Comparison of ENCODE assay signal across 27 cellular contexts in genomic region chr12:115232455-115233156, GRCh38.
A peak's percentile ranks its signal among the peaks of the same experiment; 100 is the strongest.
DNase-seq lines count a peak whose midpoint lies in the region; ATAC-seq and TF ChIP-seq lines count a peak whose summit lies in the region.
"Had no signal": no experiment of that assay in that cellular context is flagged by ENCODE, and none has a peak within 500 bp of the region (broad histone marks: within the 10 kb centered on the region; RNA-seq: fewer than 3 reads in every experiment).

No MANE protein-coding gene starts in this region.

- H3K9me3 ChIP-seq in AG04450 (ENCODE audit: control insufficient read depth, insufficient read depth, low read length) (no peaks in the 10 kb centered on the region), HEK293 (ENCODE audit: control insufficient read depth, insufficient read depth, low read depth, low read length) (no peaks in the 10 kb centered on the region)
- H3K9me3 ChIP-seq: body of pancreas, colonic mucosa, MG63 had no signal

- H3K27ac ChIP-seq in AG04450 (ENCODE audit: low read depth, low read length) (no peak overlapping the region), HEK293 (ENCODE audit: extremely low read depth, low read depth, low read length) (no peak overlapping the region), substantia nigra (ENCODE audit: low read depth, low read length, poor library complexity, severe bottlenecking) (no peak overlapping the region)
- H3K27ac ChIP-seq: body of pancreas, C4-2B, colonic mucosa had no signal

- DNase-seq in AG04450 (ENCODE audit: low read depth, low spot score) (peak; percentile 51), astrocyte of the spinal cord (ENCODE audit: low read depth, low spot score) (peak; percentile 56), glomerular visceral epithelial cell (ENCODE audit: extremely low spot score) (peak; percentile 53), mesothelial cell of epicardium (ENCODE audit: low spot score in 2 of 2, unreplicated experiment in 2 of 2) (no peak), NK-92 (lab: John Stamatoyannopoulos, UW; ENCODE audit: unreplicated experiment) (no peak), substantia nigra (lab: John Stamatoyannopoulos, UW) (no peak)
- DNase-seq: 8988T; activated CD4-positive, alpha-beta T cell treated with anti-CD3 and anti-CD28 coated beads, Interleukin-2, amount 10 ng/mL, durations not matched to agents 24 days and 14 days; activated naive CD8-positive, alpha-beta T cell treated with anti-CD3 and anti-CD28 coated beads for 36 hours; body of pancreas; colonic mucosa; foreskin melanocyte; GF-D8; hypothalamus; kidney; mammary epithelial cell; MG63; naive B cell; NCI-H146; NCI-H526 treated with DMSO at 0.1 percent for 48 hours; right cardiac atrium; Right ventricle myocardium superior had no signal

- H3K27me3 ChIP-seq in AG04450 (ENCODE audit: control insufficient read depth, insufficient read depth, low read length): no peaks in the 10 kb centered on the region
- H3K27me3 ChIP-seq: body of pancreas, colonic mucosa, MG63 had no signal

- no peaks in the 10 kb centered on the region for H3K4me1 ChIP-seq in HEK293 (ENCODE audit: control insufficient read depth, insufficient read depth, low read length)
- H3K4me1 ChIP-seq: body of pancreas, colonic mucosa had no signal

- TF ChIP-seq CTCF in AG04450 (IDR thresholded peaks at IDR 0.05; ENCODE audit: low read depth, low read length) (no peak), HEK293 (tag by site-specific recombination; IDR thresholded peaks at IDR 0.05) (no peak), astrocyte of the spinal cord (IDR thresholded peaks at IDR 0.05; ENCODE audit: low read depth, low read length) (no peak), mesothelial cell of epicardium (IDR thresholded peaks at IDR 0.05; ENCODE audit: unreplicated experiment) (no peak)

- H3K36me3 Mint-ChIP-seq in mesothelial cell of epicardium: no peaks in the 10 kb centered on the region
- H3K36me3 Mint-ChIP-seq: activated naive CD8-positive, alpha-beta T cell treated with anti-CD3 and anti-CD28 coated beads for 36 hours; naive B cell had no signal

- H3K36me3 ChIP-seq in HEK293 (ENCODE audit: control insufficient read depth in 2 of 2, insufficient read depth in 1 of 2, low read length in 2 of 2): no peaks in the 10 kb centered on the region
- H3K36me3 ChIP-seq: colonic mucosa, MG63 had no signal

- no peak for ATAC-seq in HG02571 (IDR thresholded peaks at IDR 0.05; ENCODE audit: unreplicated experiment)
- ATAC-seq: body of pancreas, right cardiac atrium had no signal

- H3K4me3 Mint-ChIP-seq in mesothelial cell of epicardium: no peak overlapping the region
- H3K4me3 Mint-ChIP-seq: activated CD4-positive, alpha-beta T cell treated with anti-CD3 and anti-CD28 coated beads, Interleukin-2, amount 10 ng/mL, durations not matched to agents 24 days and 14 days; activated naive CD8-positive, alpha-beta T cell treated with anti-CD3 and anti-CD28 coated beads for 36 hours; naive B cell; T-helper 1 cell treated with Interleukin-12 subunit alpha and Interleukin-12 subunit beta and Interleukin-4 antibody, amounts not matched to agents 30 μg/mL and 1 μg/mL, for 36 hours had no signal

- no peaks in the 10 kb centered on the region for H3K9me3 Mint-ChIP-seq in mesothelial cell of epicardium
- H3K9me3 Mint-ChIP-seq: activated CD4-positive, alpha-beta T cell treated with anti-CD3 and anti-CD28 coated beads, Interleukin-2, amount 10 ng/mL, durations not matched to agents 24 days and 14 days; activated T-helper 2 cell treated with anti-CD3 and anti-CD28 coated beads, Interferon-gamma antibody, Interleukin-2, Interleukin-4, amounts not matched to agents 10 μg/mL and 5 μg/mL and 100 μg/mL, durations not matched to agents 14 hours and 24 hours and 36 hours; T-helper 1 cell treated with Interleukin-12 subunit alpha and Interleukin-12 subunit beta and Interleukin-4 antibody, amounts not matched to agents 30 μg/mL and 1 μg/mL, for 36 hours had no signal

- H3K4me3 ChIP-seq in AG04450 (ENCODE audit: low read depth, low read length) (no peak overlapping the region), HEK293 (ENCODE audit: low read depth, low read length) (no peak overlapping the region), astrocyte of the spinal cord (ENCODE audit: low read depth, low read length) (no peak overlapping the region)
- H3K4me3 ChIP-seq: body of pancreas, colonic mucosa, MG63 had no signal

- CTCF ChIA-PET in AG04450 (lab: Charles Lee) (no interaction called here), HEK293 (lab: Yijun Ruan, JAX) (no interaction called here)

- POLR2A ChIA-PET in AG04450 (lab: Yijun Ruan, JAX) (no interaction called here), HEK293 (lab: Yijun Ruan, JAX) (no interaction called here)

- no peak overlapping the region for H3K27ac Mint-ChIP-seq in mesothelial cell of epicardium
- H3K27ac Mint-ChIP-seq: activated CD4-positive, alpha-beta T cell treated with anti-CD3 and anti-CD28 coated beads, Interleukin-2, amount 10 ng/mL, durations not matched to agents 24 days and 14 days; activated naive CD8-positive, alpha-beta T cell treated with anti-CD3 and anti-CD28 coated beads for 36 hours; activated T-helper 2 cell treated with anti-CD3 and anti-CD28 coated beads, Interferon-gamma antibody, Interleukin-2, Interleukin-4, amounts not matched to agents 10 μg/mL and 5 μg/mL and 100 μg/mL, durations not matched to agents 14 hours and 24 hours and 36 hours; naive B cell; T-helper 1 cell treated with Interleukin-12 subunit alpha and Interleukin-12 subunit beta and Interleukin-4 antibody, amounts not matched to agents 30 μg/mL and 1 μg/mL, for 36 hours had no signal

- peaks cover 37% of the 10 kb centered on the region for H3K4me1 Mint-ChIP-seq in mesothelial cell of epicardium
- H3K4me1 Mint-ChIP-seq: activated CD4-positive, alpha-beta T cell treated with anti-CD3 and anti-CD28 coated beads, Interleukin-2, amount 10 ng/mL, durations not matched to agents 24 days and 14 days; activated naive CD8-positive, alpha-beta T cell treated with anti-CD3 and anti-CD28 coated beads for 36 hours; naive B cell had no signal

- no peaks in the 10 kb centered on the region for H3K27me3 Mint-ChIP-seq in mesothelial cell of epicardium (ENCODE audit: low read depth)
- H3K27me3 Mint-ChIP-seq: activated CD4-positive, alpha-beta T cell treated with anti-CD3 and anti-CD28 coated beads, Interleukin-2, amount 10 ng/mL, durations not matched to agents 24 days and 14 days; activated naive CD8-positive, alpha-beta T cell treated with anti-CD3 and anti-CD28 coated beads for 36 hours had no signal

- in situ Hi-C loops in astrocyte of the spinal cord (cut with HindIII; ENCODE audit: low sequenced_read_pairs): no loop called here

TF ChIP-seq in HEK293, 187 proteins besides CTCF, POLR2A, EP300 and RAD21:
- no peak for TF ChIP-seq ZNF37A (tag by site-specific recombination; IDR thresholded peaks at IDR 0.05)
- peak; percentile 81 for TF ChIP-seq ZFP3 (tag by site-specific recombination; IDR thresholded peaks at IDR 0.05; ENCODE audit: low read depth)

Comparison
In these comparisons a context has a peak if more than half of its experiments do, and no peak if none do; other contexts are left out.
1. DNase-seq: peak in AG04450 (single experiment), astrocyte of the spinal cord (single experiment) and glomerular visceral epithelial cell (single experiment); none in mesothelial cell of epicardium (0 of 2), NK-92 (single experiment) and substantia nigra (0 of 49).